Comparison of ENCODE assay signal across 9 cellular contexts in genomic region chr2:157364257-157364974, GRCh38. TPM values are rescaled to one million over a fixed set of nuclear protein-coding genes. Genes with fewer than 3 reads are reported as not detected.
A peak's percentile ranks its signal among the peaks of the same experiment; 100 is the strongest.
DNase-seq lines count a peak whose midpoint lies in the region; ATAC-seq and TF ChIP-seq lines count a peak whose summit lies in the region.
"Had no signal": no experiment of that assay in that cellular context is flagged by ENCODE, and none has a peak within 500 bp of the region (broad histone marks: within the 10 kb centered on the region; RNA-seq: fewer than 3 reads in every experiment).

No MANE protein-coding gene starts in this region.

- peaks cover 16% of the 10 kb centered on the region for H3K4me1 Mint-ChIP-seq in T-helper 17 cell

- H3K4me3 Mint-ChIP-seq in T-helper 17 cell, result peak overlapping the region; percentile 28

- no peak overlapping the region for H3K27ac ChIP-seq in left lung
- H3K27ac ChIP-seq: uterus had no signal

- no peaks in the 10 kb centered on the region for H3K36me3 ChIP-seq in left lung
- H3K36me3 ChIP-seq: uterus had no signal

- no peaks in the 10 kb centered on the region for H3K27me3 Mint-ChIP-seq in T-helper 17 cell

- no peaks in the 10 kb centered on the region for H3K4me1 ChIP-seq in left lung
- H3K4me1 ChIP-seq: uterus had no signal

- peaks cover 9% of the 10 kb centered on the region for H3K36me3 Mint-ChIP-seq in T-helper 17 cell (ENCODE audit: low read depth)

- ATAC-seq in GM19351 (IDR thresholded peaks at IDR 0.05; ENCODE audit: unreplicated experiment) (peak; percentile 96), HG03039 (IDR thresholded peaks at IDR 0.05; ENCODE audit: unreplicated experiment) (peak; percentile 88), T-helper 17 cell (no peak), left lung (no peak)

- H3K9me3 ChIP-seq in T-helper 17 cell (ENCODE audit: control insufficient read depth, low read length, poor library complexity, severe bottlenecking) (no peaks in the 10 kb centered on the region), left lung (peaks cover 0 to 8% of the 10 kb centered on the region in 2 donors)
- H3K9me3 ChIP-seq: uterus had no signal

- no peak overlapping the region for H3K4me3 ChIP-seq in left lung
- H3K4me3 ChIP-seq: uterus had no signal

- peak overlapping the region; percentile 75 for H3K27ac Mint-ChIP-seq in T-helper 17 cell

- intact Hi-C loops in left lung (cut with DNase I), result no loop called here

- DNase-seq in GDM1 (lab: John Stamatoyannopoulos, UW), result peak; percentile 82
- no peak for DNase-seq in T-helper 17 cell
- no peak for DNase-seq in CD1c-positive myeloid dendritic cell (ENCODE audit: extremely low spot score)
- no peak for DNase-seq in SIG-M5 (lab: John Stamatoyannopoulos, UW)
- DNase-seq in left lung, result no peak
- DNase-seq in AG20443 (ENCODE audit: low spot score), result no peak
- DNase-seq: uterus had no signal

- no peaks in the 10 kb centered on the region for H3K27me3 ChIP-seq in left lung
- H3K27me3 ChIP-seq: uterus had no signal

- no peak for TF ChIP-seq CTCF in left lung (IDR thresholded peaks at IDR 0.05)

RNA-seq across cellular contexts. Expression of gene ERMN, which starts 38.8 kb away (rescaled TPM):
- 10 to 100 TPM; 10.2 to 11.6 TPM for total RNA-seq in T-helper 17 cell
- under 1 TPM in 1 of 2 donors, not detected in 1; 0.37 TPM for total RNA-seq in left lung

Comparison
In these comparisons a context has a peak if more than half of its experiments do, and no peak if none do; other contexts are left out.
1. ATAC-seq: peak in GM19351 (single experiment) and HG03039 (single experiment); none in T-helper 17 cell (single experiment) and left lung (single experiment).
2. RNA of gene ERMN, which starts 38.8 kb away (total RNA-seq): 10.2 to 11.6 TPM in T-helper 17 cell; 0.37 TPM in left lung; every median in the first group is over 4 times any median in the second.